Comparison of ENCODE assay signal across 1 cellular context in the genomic region with DNA sequence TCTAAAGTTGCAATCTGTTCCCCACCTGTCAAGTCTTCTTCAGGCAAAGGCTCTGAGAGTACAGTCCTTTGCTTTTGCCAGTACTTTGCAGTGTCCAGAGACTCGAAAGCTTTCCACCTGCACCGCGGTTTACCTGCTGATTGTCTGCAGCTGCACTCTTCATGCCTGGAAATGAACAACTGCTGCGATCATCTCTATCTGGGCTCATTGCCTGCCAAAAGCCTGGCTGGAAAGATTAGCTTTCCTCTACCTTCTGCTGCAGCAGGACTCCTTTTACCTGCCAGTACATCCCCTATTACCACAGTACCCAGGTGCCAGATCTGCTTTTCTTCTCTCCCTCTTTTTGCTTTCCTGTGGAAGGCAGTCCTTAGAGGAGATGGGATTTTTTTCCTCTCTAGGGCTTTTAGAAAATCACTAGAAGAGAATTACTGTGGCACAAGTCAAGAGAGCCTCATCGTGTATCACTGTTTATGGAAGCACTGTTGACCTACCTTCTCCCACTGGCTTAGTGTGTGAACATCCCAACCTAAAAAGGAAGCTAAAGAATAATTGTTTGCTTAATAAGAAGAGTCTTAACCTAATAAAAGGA.
TF ChIP-seq lines count a peak whose summit lies in the region.

No MANE protein-coding gene starts in this region.

TF ChIP-seq in GM23338, 12 proteins besides CTCF, POLR2A, EP300 and RAD21 (continued from another document):
- TF ChIP-seq NANOG (IDR thresholded peaks at IDR 0.05; ENCODE audit: borderline replicate concordance) (no peak), POLR2AphosphoS5 (IDR thresholded peaks at IDR 0.05; ENCODE audit: low read depth) (no peak), EZH2phosphoT487 (IDR thresholded peaks at IDR 0.05; ENCODE audit: unreplicated experiment) (no peak), ZNF114 (CRISPR knock-in tag; IDR thresholded peaks at IDR 0.05) (no peak), ZNF331 (CRISPR knock-in tag; IDR thresholded peaks at IDR 0.05; ENCODE audit: low read depth) (no peak)
- TF ChIP-seq, protein P1, sequence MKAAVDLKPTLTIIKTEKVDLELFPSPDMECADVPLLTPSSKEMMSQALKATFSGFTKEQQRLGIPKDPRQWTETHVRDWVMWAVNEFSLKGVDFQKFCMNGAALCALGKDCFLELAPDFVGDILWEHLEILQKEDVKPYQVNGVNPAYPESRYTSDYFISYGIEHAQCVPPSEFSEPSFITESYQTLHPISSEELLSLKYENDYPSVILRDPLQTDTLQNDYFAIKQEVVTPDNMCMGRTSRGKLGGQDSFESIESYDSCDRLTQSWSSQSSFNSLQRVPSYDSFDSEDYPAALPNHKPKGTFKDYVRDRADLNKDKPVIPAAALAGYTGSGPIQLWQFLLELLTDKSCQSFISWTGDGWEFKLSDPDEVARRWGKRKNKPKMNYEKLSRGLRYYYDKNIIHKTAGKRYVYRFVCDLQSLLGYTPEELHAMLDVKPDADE (IDR thresholded peaks at IDR 0.05): no peak
- TF ChIP-seq, protein P2, sequence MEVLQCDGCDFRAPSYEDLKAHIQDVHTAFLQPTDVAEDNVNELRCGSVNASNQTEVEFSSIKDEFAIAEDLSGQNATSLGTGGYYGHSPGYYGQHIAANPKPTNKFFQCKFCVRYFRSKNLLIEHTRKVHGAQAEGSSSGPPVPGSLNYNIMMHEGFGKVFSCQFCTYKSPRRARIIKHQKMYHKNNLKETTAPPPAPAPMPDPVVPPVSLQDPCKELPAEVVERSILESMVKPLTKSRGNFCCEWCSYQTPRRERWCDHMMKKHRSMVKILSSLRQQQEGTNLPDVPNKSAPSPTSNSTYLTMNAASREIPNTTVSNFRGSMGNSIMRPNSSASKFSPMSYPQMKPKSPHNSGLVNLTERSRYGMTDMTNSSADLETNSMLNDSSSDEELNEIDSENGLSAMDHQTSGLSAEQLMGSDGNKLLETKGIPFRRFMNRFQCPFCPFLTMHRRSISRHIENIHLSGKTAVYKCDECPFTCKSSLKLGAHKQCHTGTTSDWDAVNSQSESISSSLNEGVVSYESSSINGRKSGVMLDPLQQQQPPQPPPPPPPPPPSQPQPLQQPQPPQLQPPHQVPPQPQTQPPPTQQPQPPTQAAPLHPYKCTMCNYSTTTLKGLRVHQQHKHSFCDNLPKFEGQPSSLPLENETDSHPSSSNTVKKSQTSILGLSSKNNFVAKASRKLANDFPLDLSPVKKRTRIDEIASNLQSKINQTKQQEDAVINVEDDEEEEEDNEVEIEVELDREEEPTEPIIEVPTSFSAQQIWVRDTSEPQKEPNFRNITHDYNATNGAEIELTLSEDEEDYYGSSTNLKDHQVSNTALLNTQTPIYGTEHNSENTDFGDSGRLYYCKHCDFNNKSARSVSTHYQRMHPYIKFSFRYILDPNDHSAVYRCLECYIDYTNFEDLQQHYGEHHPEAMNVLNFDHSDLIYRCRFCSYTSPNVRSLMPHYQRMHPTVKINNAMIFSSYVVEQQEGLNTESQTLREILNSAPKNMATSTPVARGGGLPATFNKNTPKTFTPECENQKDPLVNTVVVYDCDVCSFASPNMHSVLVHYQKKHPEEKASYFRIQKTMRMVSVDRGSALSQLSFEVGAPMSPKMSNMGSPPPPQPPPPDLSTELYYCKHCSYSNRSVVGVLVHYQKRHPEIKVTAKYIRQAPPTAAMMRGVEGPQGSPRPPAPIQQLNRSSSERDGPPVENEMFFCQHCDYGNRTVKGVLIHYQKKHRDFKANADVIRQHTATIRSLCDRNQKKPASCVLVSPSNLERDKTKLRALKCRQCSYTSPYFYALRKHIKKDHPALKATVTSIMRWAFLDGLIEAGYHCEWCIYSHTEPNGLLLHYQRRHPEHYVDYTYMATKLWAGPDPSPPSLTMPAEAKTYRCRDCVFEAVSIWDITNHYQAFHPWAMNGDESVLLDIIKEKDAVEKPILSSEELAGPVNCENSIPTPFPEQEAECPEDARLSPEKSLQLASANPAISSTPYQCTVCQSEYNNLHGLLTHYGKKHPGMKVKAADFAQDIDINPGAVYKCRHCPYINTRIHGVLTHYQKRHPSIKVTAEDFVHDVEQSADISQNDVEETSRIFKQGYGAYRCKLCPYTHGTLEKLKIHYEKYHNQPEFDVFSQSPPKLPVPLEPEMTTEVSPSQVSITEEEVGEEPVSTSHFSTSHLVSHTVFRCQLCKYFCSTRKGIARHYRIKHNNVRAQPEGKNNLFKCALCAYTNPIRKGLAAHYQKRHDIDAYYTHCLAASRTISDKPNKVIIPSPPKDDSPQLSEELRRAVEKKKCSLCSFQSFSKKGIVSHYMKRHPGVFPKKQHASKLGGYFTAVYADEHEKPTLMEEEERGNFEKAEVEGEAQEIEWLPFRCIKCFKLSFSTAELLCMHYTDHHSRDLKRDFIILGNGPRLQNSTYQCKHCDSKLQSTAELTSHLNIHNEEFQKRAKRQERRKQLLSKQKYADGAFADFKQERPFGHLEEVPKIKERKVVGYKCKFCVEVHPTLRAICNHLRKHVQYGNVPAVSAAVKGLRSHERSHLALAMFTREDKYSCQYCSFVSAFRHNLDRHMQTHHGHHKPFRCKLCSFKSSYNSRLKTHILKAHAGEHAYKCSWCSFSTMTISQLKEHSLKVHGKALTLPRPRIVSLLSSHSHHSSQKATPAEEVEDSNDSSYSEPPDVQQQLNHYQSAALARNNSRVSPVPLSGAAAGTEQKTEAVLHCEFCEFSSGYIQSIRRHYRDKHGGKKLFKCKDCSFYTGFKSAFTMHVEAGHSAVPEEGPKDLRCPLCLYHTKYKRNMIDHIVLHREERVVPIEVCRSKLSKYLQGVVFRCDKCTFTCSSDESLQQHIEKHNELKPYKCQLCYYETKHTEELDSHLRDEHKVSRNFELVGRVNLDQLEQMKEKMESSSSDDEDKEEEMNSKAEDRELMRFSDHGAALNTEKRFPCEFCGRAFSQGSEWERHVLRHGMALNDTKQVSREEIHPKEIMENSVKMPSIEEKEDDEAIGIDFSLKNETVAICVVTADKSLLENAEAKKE (CRISPR knock-in tag; IDR thresholded peaks at IDR 0.05): no peak
